ENCODE assay signal across 13 cellular contexts in genomic region chr4:184856277-184856609, GRCh38. TPM values are rescaled to one million over a fixed set of nuclear protein-coding genes. Genes with fewer than 3 reads are reported as not detected.
DNase-seq lines count a peak whose midpoint lies in the region; ATAC-seq, FAIRE-seq and TF ChIP-seq lines count a peak whose summit lies in the region.
"Had no signal": no experiment of that assay in that cellular context is flagged by ENCODE, and none has a peak within 500 bp of the region (broad histone marks: within the 10 kb centered on the region; RNA-seq: fewer than 3 reads in every experiment).

No MANE protein-coding gene starts in this region.

- no peak overlapping the region for H3K27ac ChIP-seq in GM23248
- no peak overlapping the region for H3K27ac ChIP-seq in foreskin keratinocyte
- H3K27ac ChIP-seq: SJSA1, uterus had no signal

- H3K4me1 ChIP-seq in GM23248 (ENCODE audit: insufficient read depth) (no peaks in the 10 kb centered on the region), foreskin keratinocyte (no peaks in the 10 kb centered on the region)
- H3K4me1 ChIP-seq: body of pancreas, SJSA1, uterus had no signal

- peaks cover 22% of the 10 kb centered on the region for H3K4me1 Mint-ChIP-seq in memory B cell

- ATAC-seq in HG03095 (IDR thresholded peaks at IDR 0.05; ENCODE audit: unreplicated experiment) (peak; percentile 28), memory B cell (ENCODE audit: low read depth) (peak; percentile 63), foreskin keratinocyte (no peak), HG02763 (IDR thresholded peaks at IDR 0.05; ENCODE audit: unreplicated experiment) (no peak)
- ATAC-seq: body of pancreas had no signal

- no peak overlapping the region for H3K27ac Mint-ChIP-seq in memory B cell

- DNase-seq in GM12892 (ENCODE audit: insufficient read length) (no peak), SIG-M5 (lab: John Stamatoyannopoulos, UW) (peak; percentile 61), memory B cell (ENCODE audit: low spot score in 2 of 2) (no peak), GM23248 (no peak), foreskin keratinocyte (no peak)
- DNase-seq in activated effector memory CD4-positive, alpha-beta T cell treated with anti-CD3 and anti-CD28 coated beads, Interleukin-2, amount 50 U/mL, for 16 hours, result no peak
- DNase-seq: activated CD4-positive, alpha-beta T cell treated with anti-CD3 and anti-CD28 coated beads for 1 hour; body of pancreas; NCI-H1417; uterus had no signal

- TF ChIP-seq CTCF in foreskin keratinocyte (conservative IDR thresholded peaks at IDR 0.05), result no peak

- no peak overlapping the region for H3K9ac ChIP-seq in GM23248

- H3K4me2 ChIP-seq in GM23248 (ENCODE audit: unreplicated experiment), result no peak overlapping the region

- peak; percentile 14 for FAIRE-seq in GM12892 (lab: Jason Lieb, UNC)

- no peaks in the 10 kb centered on the region for H3K36me3 ChIP-seq in GM23248 (ENCODE audit: low read depth)
- H3K36me3 ChIP-seq: SJSA1, uterus had no signal

- no peak overlapping the region for H2AFZ ChIP-seq in GM23248

- H3K9me3 ChIP-seq in GM23248 (ENCODE audit: low read depth), result no peaks in the 10 kb centered on the region
- H3K9me3 ChIP-seq: body of pancreas, SJSA1, uterus had no signal

- no peaks in the 10 kb centered on the region for H3K27me3 Mint-ChIP-seq in memory B cell

- in situ Hi-C loops in GM23248 (cut with MboI), result no loop called here

- H3K79me2 ChIP-seq in GM23248 (ENCODE audit: insufficient read depth), result no peaks in the 10 kb centered on the region

- H3K9me3 Mint-ChIP-seq in memory B cell, result no peaks in the 10 kb centered on the region

- no peak for TF ChIP-seq POLR2A in GM12892 (IDR thresholded peaks at IDR 0.05; ENCODE audit: low read depth, low read length)

- no peak overlapping the region for H3K4me3 ChIP-seq in GM23248
- H3K4me3 ChIP-seq: body of pancreas, SJSA1, uterus had no signal

- H4K20me1 ChIP-seq in GM23248 (ENCODE audit: insufficient read depth), result no peaks in the 10 kb centered on the region

- no peaks in the 10 kb centered on the region for H3K36me3 Mint-ChIP-seq in memory B cell

- no peaks in the 10 kb centered on the region for H3K9me2 ChIP-seq in GM23248 (ENCODE audit: insufficient read depth)

- H3K27me3 ChIP-seq in GM23248 (replicated peaks; ENCODE audit: insufficient read depth) (0 out of 2 replicates have a peak, but pooled peaks cover 5% of the 10 kb centered on the region), foreskin keratinocyte (peaks cover 18% of the 10 kb centered on the region)
- H3K27me3 ChIP-seq: body of pancreas, uterus had no signal

- 5 to 13% methylated on average over 1 of the region's 1 CpG for WGBS in GM23248 (ENCODE audit: low coverage in 1 of 2, low lambda C conversion rate in 2 of 2, missing lambda C conversion rate in 2 of 2), 2 experiments

- H3F3A ChIP-seq in GM23248 (ENCODE audit: insufficient read depth), result no peaks in the 10 kb centered on the region

- H3K4me3 Mint-ChIP-seq in memory B cell, result no peak overlapping the region

RNA-seq across cellular contexts. Expression of gene ACSL1, which starts 30.5 kb away (rescaled TPM):
- 40.4 TPM for polyA plus RNA-seq in GM12892 (2012; ENCODE audit: missing spikeins)
- total RNA-seq in GM23248 (2014; rRNA removed; shearing (Covaris generic)), result 16.8 and 22.6 TPM in 2 replicates
- polyA plus RNA-seq in GM23248 (2016; fragmentation: Nextera tagmentation; extraction: Ambion mirVana) (15.4 and 17.3 TPM in 2 replicates), foreskin keratinocyte (18.8 and 19.8 TPM in 2 replicates)
- 35.4 and 45.9 TPM in 2 replicates for total RNA-seq in foreskin keratinocyte

Comparison
In these comparisons a context has a peak if more than half of its experiments do, and no peak if none do; other contexts are left out.
1. ATAC-seq: peak in HG03095 (single experiment) and memory B cell (single experiment); none in foreskin keratinocyte (single experiment) and HG02763 (single experiment).